ENCODE assay signal across 1 cellular context in genomic region chr3:58874795-58875194, GRCh38.
A peak's percentile ranks its signal among the peaks of the same experiment; 100 is the strongest.
TF ChIP-seq lines count a peak whose summit lies in the region.

No MANE protein-coding gene starts in this region.

TF ChIP-seq in GM12878, 131 proteins besides CTCF, POLR2A, EP300 and RAD21 (continued from another document):
- TF ChIP-seq MLLT1 (IDR thresholded peaks at IDR 0.05) (no peak), CREM (IDR thresholded peaks at IDR 0.05; ENCODE audit: low read depth) (peak; percentile 76), PAX8 (IDR thresholded peaks at IDR 0.05) (no peak), ELK1 (IDR thresholded peaks at IDR 0.05; ENCODE audit: low read depth, low read length) (no peak), POLR2AphosphoS2 (IDR thresholded peaks at IDR 0.05; ENCODE audit: low read depth, low read length) (no peak), MEF2A (IDR thresholded peaks at IDR 0.05; ENCODE audit: insufficient read depth, low read depth, low read length) (0 out of 2 replicates have a peak, but pooled peaks have one; percentile 21), BCL11A (IDR thresholded peaks at IDR 0.05; ENCODE audit: low read depth, low read length) (peak; percentile 76), MAX (IDR thresholded peaks at IDR 0.05; ENCODE audit: low read depth, low read length) (no peak), SP1 (IDR thresholded peaks at IDR 0.05; ENCODE audit: low read depth, low read length) (no peak), TARDBP (IDR thresholded peaks at IDR 0.05; ENCODE audit: borderline replicate concordance) (no peak), IKZF1 (conservative IDR thresholded peaks at IDR 0.05) (peak; percentile 74; the same call in 1 of the 2 replicates), ESRRA (IDR thresholded peaks at IDR 0.05; ENCODE audit: low read length) (no peak), ASH2L (IDR thresholded peaks at IDR 0.05; ENCODE audit: borderline replicate concordance, low read depth) (no peak), CUX1 (IDR thresholded peaks at IDR 0.05; ENCODE audit: insufficient replicate concordance, low read depth, low read length) (no peak), HDGF (IDR thresholded peaks at IDR 0.05) (no peak), FOXM1 (IDR thresholded peaks at IDR 0.05; ENCODE audit: low read depth, low read length) (peak; percentile 82; the same call in 1 of the 2 replicates), CHD2 (IDR thresholded peaks at IDR 0.05; ENCODE audit: borderline replicate concordance, low read depth, low read length) (no peak), GATAD2B (conservative IDR thresholded peaks at IDR 0.05; ENCODE audit: low read depth) (no peak), SRF (IDR thresholded peaks at IDR 0.05; ENCODE audit: low read depth in 2 of 2, low read length in 2 of 2) (peak in 1 of 2 experiments; percentile 9; a peak in 1 of 4 replicates), MYB (IDR thresholded peaks at IDR 0.05; ENCODE audit: borderline replicate concordance, low read depth, low read length) (no peak), MTA2 (IDR thresholded peaks at IDR 0.05; ENCODE audit: low read depth) (peak; percentile 85), CBX3 (IDR thresholded peaks at IDR 0.05; ENCODE audit: borderline replicate concordance, low read depth) (no peak), NFXL1 (IDR thresholded peaks at IDR 0.05; ENCODE audit: borderline replicate concordance) (no peak), CREB1 (IDR thresholded peaks at IDR 0.05; ENCODE audit: low read depth) (no peak), E2F8 (IDR thresholded peaks at IDR 0.05; ENCODE audit: low read depth, partially characterized antibody) (no peak), SIX5 (IDR thresholded peaks at IDR 0.05; ENCODE audit: low read depth, low read length, severe bottlenecking) (no peak), RELB (IDR thresholded peaks at IDR 0.05; ENCODE audit: low read depth) (peak; percentile 63; the same call in 1 of the 2 replicates), ATF3 (IDR thresholded peaks at IDR 0.05; ENCODE audit: borderline replicate concordance, extremely low read depth, low read depth, low read length) (no peak), FOXK2 (IDR thresholded peaks at IDR 0.05) (no peak), POLR2AphosphoS5 (IDR thresholded peaks at IDR 0.05; ENCODE audit: low read length) (no peak), MXI1 (IDR thresholded peaks at IDR 0.05; ENCODE audit: low read depth, low read length) (no peak), CEBPB (IDR thresholded peaks at IDR 0.05; ENCODE audit: borderline replicate concordance in 1 of 2, low read depth in 2 of 2, low read length in 2 of 2) (no peak), NKRF (conservative IDR thresholded peaks at IDR 0.05) (no peak), YY1 (IDR thresholded peaks at IDR 0.05; ENCODE audit: low read depth, low read length) (no peak)
